Comparison of ENCODE assay signal across 8 cellular contexts in genomic region chr15:25739687-25740121, GRCh38.
A peak's percentile ranks its signal among the peaks of the same experiment; 100 is the strongest.
DNase-seq lines count a peak whose midpoint lies in the region; ATAC-seq and TF ChIP-seq lines count a peak whose summit lies in the region.

No MANE protein-coding gene starts in this region.

- peaks cover 0 to 5% (median 0%) of the 10 kb centered on the region in 7 donors for H3K27me3 ChIP-seq in heart right ventricle
- H3K27me3 ChIP-seq in vagina, result no peaks in the 10 kb centered on the region
- no peaks in the 10 kb centered on the region for H3K27me3 ChIP-seq in BE2C

- H3K36me3 ChIP-seq in heart right ventricle (no peaks in the 10 kb centered on the region), vagina (no peaks in the 10 kb centered on the region), BE2C (no peaks in the 10 kb centered on the region)

- H3K4me1 ChIP-seq in heart right ventricle (peaks cover 0 to 33% (median 20%) of the 10 kb centered on the region in 9 donors), vagina (no peaks in the 10 kb centered on the region), BE2C (no peaks in the 10 kb centered on the region)

- TF ChIP-seq CTCF in heart right ventricle (IDR thresholded peaks at IDR 0.05) (peak in 7 of 9 donors; percentile 23 to 51 (median 31)), vagina (IDR thresholded peaks at IDR 0.05) (peak in 1 of 3 experiments; percentile 15), BE2C (IDR thresholded peaks at IDR 0.05; ENCODE audit: low read depth, low read length) (no peak)

- H3K9me3 ChIP-seq in heart right ventricle, result no peaks in the 10 kb centered on the region
- H3K9me3 ChIP-seq in vagina, result no peaks in the 10 kb centered on the region
- H3K9me3 ChIP-seq in BE2C, result no peaks in the 10 kb centered on the region

- H3K4me1 Mint-ChIP-seq in activated T-cell treated with anti-CD3 and anti-CD28 coated beads, Interleukin-2, amount 50 U/mL, for 4 hours (ENCODE audit: low read depth), result peaks cover 15% of the 10 kb centered on the region
- peaks cover 38 to 84% of the 10 kb centered on the region in 2 donors for H3K4me1 Mint-ChIP-seq in immature natural killer cell

- DNase-seq in heart right ventricle (no peak), left ventricle myocardium superior (no peak), NCI-H1092 (lab: John Stamatoyannopoulos, UW) (peak; percentile 57), immature natural killer cell (peak; percentile 20 to 42 (median 41)), vagina (ENCODE audit: extremely low spot score in 2 of 2) (peak; percentile 52 to 77), BE2C (no peak), globus pallidus (ENCODE audit: low spot score) (no peak)
- DNase-seq in activated T-cell treated with anti-CD3 and anti-CD28 coated beads, Interleukin-2, amount 50 U/mL, for 4 hours, result peak; percentile 35

- H3K9me3 Mint-ChIP-seq in activated T-cell treated with anti-CD3 and anti-CD28 coated beads, Interleukin-2, amount 50 U/mL, for 4 hours, result no peaks in the 10 kb centered on the region
- no peaks in the 10 kb centered on the region for H3K9me3 Mint-ChIP-seq in immature natural killer cell

- intact Hi-C loops in heart right ventricle (cut with DNase I) (loop anchor here in 5 of 10 donors (5.0 to 10.0 kb wide), 7 partner anchors 38 to 195 kb away; partner anchors contain the start of gene ATP10A (in 2 of the 5)), left ventricle myocardium superior (cut with micrococcal nuclease) (no loop called here), vagina (cut with DNase I) (no loop called here)

- H3K27me3 Mint-ChIP-seq in activated T-cell treated with anti-CD3 and anti-CD28 coated beads, Interleukin-2, amount 50 U/mL, for 4 hours (ENCODE audit: low read depth), result no peaks in the 10 kb centered on the region
- H3K27me3 Mint-ChIP-seq in immature natural killer cell (ENCODE audit: low read depth in 3 of 3), result peaks cover 0 to 4% (median 0%) of the 10 kb centered on the region in 3 donors

- peak overlapping the region in 5 of 6 donors; percentile 7 to 62 (median 31) for H3K27ac Mint-ChIP-seq in immature natural killer cell

- no peak overlapping the region for H3K4me3 Mint-ChIP-seq in activated T-cell treated with anti-CD3 and anti-CD28 coated beads, Interleukin-2, amount 50 U/mL, for 4 hours
- peak overlapping the region in 1 of 5 donors; percentile 36 for H3K4me3 Mint-ChIP-seq in immature natural killer cell

- no peak for TF ChIP-seq POLR2A in vagina (IDR thresholded peaks at IDR 0.05)

- WGBS in heart right ventricle, 2 donors, result 70 to 71% methylated on average over 7 of the region's 7 CpGs

- H3K27ac ChIP-seq in heart right ventricle (no peak overlapping the region), vagina (no peak overlapping the region)

- ATAC-seq in heart right ventricle (no peak), left ventricle myocardium superior (no peak)
- ATAC-seq in activated T-cell treated with anti-CD3 and anti-CD28 coated beads, Interleukin-2, amount 50 U/mL, for 4 hours, result peak; percentile 59 to 88

- peaks cover 10% of the 10 kb centered on the region for H3K36me3 Mint-ChIP-seq in activated T-cell treated with anti-CD3 and anti-CD28 coated beads, Interleukin-2, amount 50 U/mL, for 4 hours (ENCODE audit: insufficient read depth)
- H3K36me3 Mint-ChIP-seq in immature natural killer cell, result peaks cover 0 to 10% (median 9%) of the 10 kb centered on the region in 3 donors

- H3K4me3 ChIP-seq in heart right ventricle (no peak overlapping the region), vagina (no peak overlapping the region), BE2C (ENCODE audit: low read depth, low read length) (no peak overlapping the region)

Comparison
In these comparisons a context has a peak if more than half of its experiments do, and no peak if none do; other contexts are left out.
1. ATAC-seq: peak in activated T-cell treated with anti-CD3 and anti-CD28 coated beads, Interleukin-2, amount 50 U/mL, for 4 hours (2 of 2); none in heart right ventricle (0 of 8) and left ventricle myocardium superior (single experiment).
2. DNase-seq: peak in NCI-H1092 (single experiment), activated T-cell treated with anti-CD3 and anti-CD28 coated beads, Interleukin-2, amount 50 U/mL, for 4 hours (single experiment), immature natural killer cell (3 of 3) and vagina (2 of 2); none in heart right ventricle (0 of 2), left ventricle myocardium superior (single experiment), BE2C (single experiment) and globus pallidus (single experiment).